22 cellular contexts compared by ENCODE assay signal in genomic region chr9:106616946-106617345, GRCh38.
DNase-seq lines count a peak whose midpoint lies in the region; TF ChIP-seq lines count a peak whose summit lies in the region.
"Had no signal": no experiment of that assay in that cellular context is flagged by ENCODE, and none has a peak within 500 bp of the region (broad histone marks: within the 10 kb centered on the region; RNA-seq: fewer than 3 reads in every experiment).

No MANE protein-coding gene starts in this region.

- H4K91ac ChIP-seq in trophoblast cell (ENCODE audit: low read depth, low read length) = no peak overlapping the region

- H3K27ac ChIP-seq in mammary epithelial cell (ENCODE audit: insufficient read depth, low read depth, low read length) = no peak overlapping the region
- H3K27ac ChIP-seq in breast epithelium = no peak overlapping the region
- no peak overlapping the region for H3K27ac ChIP-seq in trophoblast cell (ENCODE audit: low read depth, low read length)
- H3K27ac ChIP-seq: A549; BLaER1 treated with 17β-estradiol and CSF1 and Interleukin-3, amounts not matched to agents 10 nM and 100 nM; GM23248 had no signal

- TF ChIP-seq POLR2A in breast epithelium (IDR thresholded peaks at IDR 0.05) = no peak

- no peak overlapping the region for H3K18ac ChIP-seq in trophoblast cell (ENCODE audit: low read length)

- 42% methylated on average over 7 of the region's 7 CpGs for WGBS in mammary epithelial cell (ENCODE audit: low coverage, missing lambda C conversion rate)
- no CpG with 5 or more reads among the region's 7 CpGs for WGBS in trophoblast cell (ENCODE audit: extremely low coverage, insufficient coverage, insufficient read length)

- CTCF ChIA-PET in mammary epithelial cell (lab: Charles Lee; ENCODE audit: low non-redundant PET) = no interaction called here

- H2BK5ac ChIP-seq in trophoblast cell (ENCODE audit: low read depth, low read length, poor library complexity) = no peak overlapping the region

- TF ChIP-seq CTCF in mammary epithelial cell (conservative IDR thresholded peaks at IDR 0.05 in 1 of 2, IDR thresholded peaks at IDR 0.05 in 1 of 2; ENCODE audit: extremely low read depth in 1 of 2, insufficient read depth in 1 of 2, low read depth in 1 of 2, low read length in 2 of 2) = no peak
- TF ChIP-seq CTCF in breast epithelium (IDR thresholded peaks at IDR 0.05) = no peak
- no peak for TF ChIP-seq CTCF in epithelial cell of esophagus (IDR thresholded peaks at IDR 0.05; ENCODE audit: insufficient read depth, low read depth, low read length, missing control alignments)

- no peak overlapping the region for H2BK12ac ChIP-seq in trophoblast cell (ENCODE audit: low read length)

- H3K23ac ChIP-seq in trophoblast cell (ENCODE audit: low read length) = no peak overlapping the region

- H2AK5ac ChIP-seq in trophoblast cell (ENCODE audit: low read length) = no peak overlapping the region

- H3K4me2 ChIP-seq in mammary epithelial cell (ENCODE audit: insufficient read depth, low read depth, low read length) = no peak overlapping the region
- H3K4me2 ChIP-seq in trophoblast cell (ENCODE audit: low read length) = no peak overlapping the region
- H3K4me2 ChIP-seq: A549; BLaER1 treated with 17β-estradiol and CSF1 and Interleukin-3, amounts not matched to agents 10 nM and 100 nM had no signal

- in situ Hi-C loops in mammary epithelial cell (cut with MboI; ENCODE audit: low sequenced_read_pairs in 2 of 2) = no loop called here

- no peaks in the 10 kb centered on the region for H4K20me1 ChIP-seq in mammary epithelial cell (ENCODE audit: insufficient read depth, low read length)
- H4K20me1 ChIP-seq: BLaER1 treated with 17β-estradiol and CSF1 and Interleukin-3, amounts not matched to agents 10 nM and 100 nM had no signal

- no peak overlapping the region for H3K4ac ChIP-seq in trophoblast cell (ENCODE audit: low read depth, low read length)

- no peaks in the 10 kb centered on the region for H3K9me3 ChIP-seq in mammary epithelial cell (replicated peaks; ENCODE audit: insufficient read depth, low read length)
- no peaks in the 10 kb centered on the region for H3K9me3 ChIP-seq in breast epithelium
- no peaks in the 10 kb centered on the region for H3K9me3 ChIP-seq in trophoblast cell (ENCODE audit: insufficient read depth, low read depth, low read length)
- H3K9me3 ChIP-seq: A549; BE2C; BLaER1 treated with 17β-estradiol and CSF1 and Interleukin-3, amounts not matched to agents 10 nM and 100 nM had no signal

- no peak for DNase-seq in mammary epithelial cell
- no peak for DNase-seq in breast epithelium (ENCODE audit: low spot score in 2 of 2)
- DNase-seq in epithelial cell of esophagus (ENCODE audit: low read depth) = peak; percentile 53
- DNase-seq in trophoblast cell = no peak
- no peak for DNase-seq in stimulated activated CD4-positive, alpha-beta T cell treated with anti-CD3 and anti-CD28 coated beads, Interleukin-4, amount 100 ng/mL, for 1 hour
- DNase-seq in stimulated activated CD4-positive, alpha-beta T cell treated with anti-CD3 and anti-CD28 coated beads, Interleukin-2, amount 100 ng/mL, for 48 hours = no peak
- DNase-seq: 8988T; ACHN; AML-193; BE2C; CD4-positive, alpha-beta T cell; CD8-positive, alpha-beta memory T cell; DMS 273 treated with DMSO at 0.1 percent for 48 hours; DMS79; EL; GDM1; GM23248; H7; HCEC 1CT had no signal

- H4K8ac ChIP-seq in trophoblast cell (ENCODE audit: low read depth, low read length) = no peak overlapping the region

- BruUV-seq in mammary epithelial cell (replicated peaks; lab: Mats Ljungman, UMichigan) = no TSS peak

- peak overlapping the region; percentile 68 for H2BK120ac ChIP-seq in trophoblast cell (ENCODE audit: insufficient read depth, low read length, poor library complexity)

- H3K27me3 ChIP-seq in mammary epithelial cell (ENCODE audit: insufficient read depth, low read length) (no peaks in the 10 kb centered on the region), breast epithelium (no peaks in the 10 kb centered on the region), trophoblast cell (ENCODE audit: insufficient read depth, low read length) (no peaks in the 10 kb centered on the region)
- H3K27me3 ChIP-seq: BE2C; BLaER1 treated with 17β-estradiol and CSF1 and Interleukin-3, amounts not matched to agents 10 nM and 100 nM had no signal

- H4K12ac ChIP-seq in trophoblast cell (ENCODE audit: low read depth, low read length) = no peak overlapping the region

- no peak overlapping the region for H3K14ac ChIP-seq in trophoblast cell (ENCODE audit: low read length)

- intact Hi-C loops in mammary epithelial cell (cut with micrococcal nuclease) = no loop called here
- intact Hi-C loops in breast epithelium (cut with DNase I; ENCODE audit: low total_unique reads) = no loop called here

- H3K79me2 ChIP-seq in mammary epithelial cell (ENCODE audit: insufficient read depth, low read length) (no peaks in the 10 kb centered on the region), trophoblast cell (ENCODE audit: control insufficient read depth, insufficient read depth, low read length, poor library complexity) (peaks cover 2% of the 10 kb centered on the region)

- H2AFZ ChIP-seq in mammary epithelial cell (ENCODE audit: low read depth, low read length) = peak overlapping the region; percentile 34
- H2AFZ ChIP-seq in trophoblast cell (ENCODE audit: insufficient read depth, low read length, poor library complexity) = no peak overlapping the region
- H2AFZ ChIP-seq: GM23248 had no signal

- dilution Hi-C loops in mammary epithelial cell (cut with HindIII; ENCODE audit: low sequenced_read_pairs) = no loop called here

- H3K9ac ChIP-seq in mammary epithelial cell (ENCODE audit: insufficient read depth, low read length) (no peak overlapping the region), trophoblast cell (ENCODE audit: low read length) (no peak overlapping the region)
- H3K9ac ChIP-seq: BLaER1 treated with 17β-estradiol and CSF1 and Interleukin-3, amounts not matched to agents 10 nM and 100 nM; GM23248 had no signal

- H3K79me1 ChIP-seq in trophoblast cell (ENCODE audit: low read length) = peaks cover 12% of the 10 kb centered on the region

- H3K4me1 ChIP-seq in mammary epithelial cell (ENCODE audit: insufficient read depth, low read length) = peaks cover 5% of the 10 kb centered on the region
- H3K4me1 ChIP-seq in breast epithelium = no peaks in the 10 kb centered on the region
- H3K4me1 ChIP-seq in trophoblast cell (ENCODE audit: control insufficient read depth in 1 of 2, insufficient read depth in 2 of 2, low read length in 2 of 2) = peaks cover 11 to 17% of the 10 kb centered on the region in 2 experiments
- H3K4me1 ChIP-seq: A549; BLaER1 treated with 17β-estradiol and CSF1 and Interleukin-3, amounts not matched to agents 10 nM and 100 nM had no signal

- H3K36me3 ChIP-seq in mammary epithelial cell (ENCODE audit: insufficient read depth, low read length) = no peaks in the 10 kb centered on the region
- H3K36me3 ChIP-seq in breast epithelium = no peaks in the 10 kb centered on the region
- H3K36me3 ChIP-seq in trophoblast cell (ENCODE audit: control insufficient read depth in 1 of 2, insufficient read depth in 2 of 2, low read length in 2 of 2) = no peaks in the 10 kb centered on the region
- H3K36me3 ChIP-seq: BE2C; BLaER1 treated with 17β-estradiol and CSF1 and Interleukin-3, amounts not matched to agents 10 nM and 100 nM had no signal

- no peak overlapping the region for H3K4me3 ChIP-seq in mammary epithelial cell (replicated peaks in 1 of 3; ENCODE audit: insufficient read depth in 1 of 3, low read depth in 2 of 3, low read length in 3 of 3)
- H3K4me3 ChIP-seq in breast epithelium = no peak overlapping the region
- H3K4me3 ChIP-seq in epithelial cell of esophagus (ENCODE audit: low read length) = no peak overlapping the region
- no peak overlapping the region for H3K4me3 ChIP-seq in trophoblast cell (ENCODE audit: low read depth, low read length)
- H3K4me3 ChIP-seq: A549; BLaER1 treated with 17β-estradiol and CSF1 and Interleukin-3, amounts not matched to agents 10 nM and 100 nM; GM12878; GM23248 had no signal
